ENCODE assay signal across 2 cellular contexts in the genomic region with DNA sequence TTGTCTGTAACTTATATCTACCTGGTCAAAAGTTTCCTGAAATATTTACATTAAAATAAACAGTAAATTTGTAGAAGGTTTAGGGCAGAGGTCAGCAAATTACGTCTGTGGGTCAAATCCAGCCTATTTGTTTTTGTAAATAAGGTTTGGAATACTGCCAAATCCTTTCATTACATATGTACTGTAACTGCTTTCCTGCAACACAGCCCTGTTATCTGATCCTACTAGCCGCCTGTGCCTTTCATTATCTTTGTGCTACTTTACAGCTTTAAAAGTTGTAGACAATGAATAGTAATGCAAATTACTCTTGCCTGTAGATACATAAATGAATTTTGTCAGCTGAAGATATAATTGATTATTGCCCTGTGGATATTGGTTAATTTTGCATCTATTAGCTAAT.
TF ChIP-seq lines count a peak whose summit lies in the region.

No MANE protein-coding gene starts in this region.

TF ChIP-seq in GM23338, 12 proteins besides CTCF, POLR2A, EP300 and RAD21 (continues in another document):
- TF ChIP-seq REST (IDR thresholded peaks at IDR 0.05; ENCODE audit: unreplicated experiment): no peak
- TF ChIP-seq, protein P1, sequence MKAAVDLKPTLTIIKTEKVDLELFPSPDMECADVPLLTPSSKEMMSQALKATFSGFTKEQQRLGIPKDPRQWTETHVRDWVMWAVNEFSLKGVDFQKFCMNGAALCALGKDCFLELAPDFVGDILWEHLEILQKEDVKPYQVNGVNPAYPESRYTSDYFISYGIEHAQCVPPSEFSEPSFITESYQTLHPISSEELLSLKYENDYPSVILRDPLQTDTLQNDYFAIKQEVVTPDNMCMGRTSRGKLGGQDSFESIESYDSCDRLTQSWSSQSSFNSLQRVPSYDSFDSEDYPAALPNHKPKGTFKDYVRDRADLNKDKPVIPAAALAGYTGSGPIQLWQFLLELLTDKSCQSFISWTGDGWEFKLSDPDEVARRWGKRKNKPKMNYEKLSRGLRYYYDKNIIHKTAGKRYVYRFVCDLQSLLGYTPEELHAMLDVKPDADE (IDR thresholded peaks at IDR 0.05): no peak
- TF ChIP-seq ZNF331 (CRISPR knock-in tag; IDR thresholded peaks at IDR 0.05; ENCODE audit: low read depth): no peak
- no peak for TF ChIP-seq EZH2 (IDR thresholded peaks at IDR 0.05; ENCODE audit: low read depth, unreplicated experiment)
- no peak for TF ChIP-seq JUNB (IDR thresholded peaks at IDR 0.05; ENCODE audit: unreplicated experiment)
- TF ChIP-seq ZNF114 (CRISPR knock-in tag; IDR thresholded peaks at IDR 0.05): no peak
- no peak for TF ChIP-seq POLR2AphosphoS5 (IDR thresholded peaks at IDR 0.05; ENCODE audit: low read depth)
- no peak for TF ChIP-seq CREB1 (CRISPR knock-in tag; IDR thresholded peaks at IDR 0.05; ENCODE audit: low read depth)
- TF ChIP-seq EZH2phosphoT487 (IDR thresholded peaks at IDR 0.05; ENCODE audit: unreplicated experiment): no peak
- TF ChIP-seq STAT1 (IDR thresholded peaks at IDR 0.05; ENCODE audit: unreplicated experiment): no peak
- TF ChIP-seq NANOG (IDR thresholded peaks at IDR 0.05; ENCODE audit: borderline replicate concordance): no peak

TF ChIP-seq in K562, 482 proteins besides CTCF, POLR2A, EP300 and RAD21 (continued from another document):
- TF ChIP-seq ZFP1 (CRISPR knock-in tag; IDR thresholded peaks at IDR 0.05): no peak
- no peak for TF ChIP-seq CBX1 (IDR thresholded peaks at IDR 0.05; ENCODE audit: low read depth)
- TF ChIP-seq, protein P2, sequence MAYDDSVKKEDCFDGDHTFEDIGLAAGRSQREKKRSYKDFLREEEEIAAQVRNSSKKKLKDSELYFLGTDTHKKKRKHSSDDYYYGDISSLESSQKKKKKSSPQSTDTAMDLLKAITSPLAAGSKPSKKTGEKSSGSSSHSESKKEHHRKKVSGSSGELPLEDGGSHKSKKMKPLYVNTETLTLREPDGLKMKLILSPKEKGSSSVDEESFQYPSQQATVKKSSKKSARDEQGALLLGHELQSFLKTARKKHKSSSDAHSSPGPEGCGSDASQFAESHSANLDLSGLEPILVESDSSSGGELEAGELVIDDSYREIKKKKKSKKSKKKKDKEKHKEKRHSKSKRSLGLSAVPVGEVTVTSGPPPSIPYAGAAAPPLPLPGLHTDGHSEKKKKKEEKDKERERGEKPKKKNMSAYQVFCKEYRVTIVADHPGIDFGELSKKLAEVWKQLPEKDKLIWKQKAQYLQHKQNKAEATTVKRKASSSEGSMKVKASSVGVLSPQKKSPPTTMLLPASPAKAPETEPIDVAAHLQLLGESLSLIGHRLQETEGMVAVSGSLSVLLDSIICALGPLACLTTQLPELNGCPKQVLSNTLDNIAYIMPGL (CRISPR knock-in tag; IDR thresholded peaks at IDR 0.05): no peak
- no peak for TF ChIP-seq RFX1 (IDR thresholded peaks at IDR 0.05)
- no peak for TF ChIP-seq MXD1 (CRISPR knock-in tag; IDR thresholded peaks at IDR 0.05; ENCODE audit: borderline replicate concordance, poor library complexity, severe bottlenecking)
- no peak for TF ChIP-seq ZNF124 (CRISPR knock-in tag; IDR thresholded peaks at IDR 0.05)
- TF ChIP-seq ZZZ3 (IDR thresholded peaks at IDR 0.05): no peak
- TF ChIP-seq ZBTB8A (IDR thresholded peaks at IDR 0.05; ENCODE audit: partially characterized antibody): no peak
- no peak for TF ChIP-seq ZNF584 (CRISPR knock-in tag; IDR thresholded peaks at IDR 0.05; ENCODE audit: low read depth)
- no peak for TF ChIP-seq CTBP1 (IDR thresholded peaks at IDR 0.05; ENCODE audit: borderline replicate concordance)
- TF ChIP-seq BACH1 (tag; IDR thresholded peaks at IDR 0.05): no peak
- no peak for TF ChIP-seq POLR2G (IDR thresholded peaks at IDR 0.05; ENCODE audit: low read depth, low read length)
- TF ChIP-seq FOXA3 (CRISPR knock-in tag; conservative IDR thresholded peaks at IDR 0.05 in 1 of 2, IDR thresholded peaks at IDR 0.05 in 1 of 2): 0 out of 4 replicates have a peak, but pooled peaks of 1 of the 2 experiments have one; percentile 13
- TF ChIP-seq NCOA2 (IDR thresholded peaks at IDR 0.05; ENCODE audit: partially characterized antibody in 2 of 2): no peak
- TF ChIP-seq CXXC5 (CRISPR knock-in tag; IDR thresholded peaks at IDR 0.05): no peak
- no peak for TF ChIP-seq ZNF143 (CRISPR knock-in tag; IDR thresholded peaks at IDR 0.05)
- no peak for TF ChIP-seq ZNF23 (CRISPR knock-in tag; IDR thresholded peaks at IDR 0.05)
- TF ChIP-seq E2F3 (CRISPR knock-in tag; IDR thresholded peaks at IDR 0.05): no peak
- peak; percentile 75 for TF ChIP-seq FOXJ2 (tag; IDR thresholded peaks at IDR 0.05)
- no peak for TF ChIP-seq ZKSCAN1 (IDR thresholded peaks at IDR 0.05; ENCODE audit: low read depth, low read length)
- no peak for TF ChIP-seq MAFK (IDR thresholded peaks at IDR 0.05; ENCODE audit: low read length)
- TF ChIP-seq, protein P3, sequence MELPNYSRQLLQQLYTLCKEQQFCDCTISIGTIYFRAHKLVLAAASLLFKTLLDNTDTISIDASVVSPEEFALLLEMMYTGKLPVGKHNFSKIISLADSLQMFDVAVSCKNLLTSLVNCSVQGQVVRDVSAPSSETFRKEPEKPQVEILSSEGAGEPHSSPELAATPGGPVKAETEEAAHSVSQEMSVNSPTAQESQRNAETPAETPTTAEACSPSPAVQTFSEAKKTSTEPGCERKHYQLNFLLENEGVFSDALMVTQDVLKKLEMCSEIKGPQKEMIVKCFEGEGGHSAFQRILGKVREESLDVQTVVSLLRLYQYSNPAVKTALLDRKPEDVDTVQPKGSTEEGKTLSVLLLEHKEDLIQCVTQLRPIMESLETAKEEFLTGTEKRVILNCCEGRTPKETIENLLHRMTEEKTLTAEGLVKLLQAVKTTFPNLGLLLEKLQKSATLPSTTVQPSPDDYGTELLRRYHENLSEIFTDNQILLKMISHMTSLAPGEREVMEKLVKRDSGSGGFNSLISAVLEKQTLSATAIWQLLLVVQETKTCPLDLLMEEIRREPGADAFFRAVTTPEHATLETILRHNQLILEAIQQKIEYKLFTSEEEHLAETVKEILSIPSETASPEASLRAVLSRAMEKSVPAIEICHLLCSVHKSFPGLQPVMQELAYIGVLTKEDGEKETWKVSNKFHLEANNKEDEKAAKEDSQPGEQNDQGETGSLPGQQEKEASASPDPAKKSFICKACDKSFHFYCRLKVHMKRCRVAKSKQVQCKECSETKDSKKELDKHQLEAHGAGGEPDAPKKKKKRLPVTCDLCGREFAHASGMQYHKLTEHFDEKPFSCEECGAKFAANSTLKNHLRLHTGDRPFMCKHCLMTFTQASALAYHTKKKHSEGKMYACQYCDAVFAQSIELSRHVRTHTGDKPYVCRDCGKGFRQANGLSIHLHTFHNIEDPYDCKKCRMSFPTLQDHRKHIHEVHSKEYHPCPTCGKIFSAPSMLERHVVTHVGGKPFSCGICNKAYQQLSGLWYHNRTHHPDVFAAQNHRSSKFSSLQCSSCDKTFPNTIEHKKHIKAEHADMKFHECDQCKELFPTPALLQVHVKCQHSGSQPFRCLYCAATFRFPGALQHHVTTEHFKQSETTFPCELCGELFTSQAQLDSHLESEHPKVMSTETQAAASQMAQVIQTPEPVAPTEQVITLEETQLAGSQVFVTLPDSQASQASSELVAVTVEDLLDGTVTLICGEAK (IDR thresholded peaks at IDR 0.05): no peak
- TF ChIP-seq, protein P3 (CRISPR knock-in tag; IDR thresholded peaks at IDR 0.05): no peak
- no peak for TF ChIP-seq CHD1 (IDR thresholded peaks at IDR 0.05; ENCODE audit: low read length)
